21 cellular contexts compared by ENCODE assay signal in genomic region chr14:69282448-69282847, GRCh38. TPM values are rescaled to one million over a fixed set of nuclear protein-coding genes. Genes with fewer than 3 reads are reported as not detected.
DNase-seq lines count a peak whose midpoint lies in the region; ATAC-seq, FAIRE-seq and TF ChIP-seq lines count a peak whose summit lies in the region.
"Had no signal": no experiment of that assay in that cellular context is flagged by ENCODE, and none has a peak within 500 bp of the region (broad histone marks: within the 10 kb centered on the region; RNA-seq: fewer than 3 reads in every experiment).

No MANE protein-coding gene starts in this region.

- no peak overlapping the region for H3K27ac Mint-ChIP-seq in activated naive CD4-positive, alpha-beta T cell treated with anti-CD3 and anti-CD28 coated beads, Interleukin-2, amount 10 ng/mL, durations not matched to agents 7 days and 5 days
- H3K27ac Mint-ChIP-seq in glutamatergic neuron (ENCODE audit: unreplicated experiment): peak overlapping the region; percentile 23
- H3K27ac Mint-ChIP-seq: CD14-positive monocyte; CD4-positive, alpha-beta memory T cell; HFFc6 had no signal

- TF ChIP-seq CTCF in A549 (IDR thresholded peaks at IDR 0.05): no peak
- TF ChIP-seq CTCF in glutamatergic neuron (IDR thresholded peaks at IDR 0.05; ENCODE audit: partially characterized antibody, unreplicated experiment): no peak
- no peak for TF ChIP-seq CTCF in osteoblast (IDR thresholded peaks at IDR 0.05; ENCODE audit: extremely low read depth, low read depth, low read length)
- no peak for TF ChIP-seq CTCF in PC-9 (conservative IDR thresholded peaks at IDR 0.05)

- peak; percentile 2 for DNase-seq in activated naive CD4-positive, alpha-beta T cell treated with anti-CD3 and anti-CD28 coated beads, Interleukin-2, amount 10 ng/mL, durations not matched to agents 7 days and 5 days
- no peak for DNase-seq in activated naive CD4-positive, alpha-beta T cell treated with anti-CD3 and anti-CD28 coated beads, Interleukin-2, amount 50 U/mL, for 16 hours
- DNase-seq in A549 (ENCODE audit: low read depth in 1 of 2, low spot score in 1 of 2) (no peak), glutamatergic neuron (no peak), osteoblast (ENCODE audit: insufficient read length, low spot score, missing footprints) (peak; percentile 35), PC-9 (no peak), GOT3 (lab: John Stamatoyannopoulos, UW) (no peak)
- DNase-seq: CD4-positive, alpha-beta memory T cell; DMS153; DMS79; GDM1; GM23248; HCEC 1CT; HFFc6 had no signal

- no peak for ATAC-seq in A549

- H3K79me2 ChIP-seq in osteoblast (ENCODE audit: insufficient read depth, low read length): no peaks in the 10 kb centered on the region
- H3K79me2 ChIP-seq in PC-9 (ENCODE audit: low read depth): no peaks in the 10 kb centered on the region

- H3K27me3 ChIP-seq in osteoblast (ENCODE audit: insufficient read depth, low read length) (no peaks in the 10 kb centered on the region), PC-9 (ENCODE audit: insufficient read depth, low read depth) (0 out of 2 replicates have a peak, but pooled peaks cover 8% of the 10 kb centered on the region)
- H3K27me3 ChIP-seq: BLaER1 had no signal

- no peak for TF ChIP-seq RAD21 in A549 (conservative IDR thresholded peaks at IDR 0.05 in 1 of 2, IDR thresholded peaks at IDR 0.05 in 1 of 2)

- no peaks in the 10 kb centered on the region for H3F3A ChIP-seq in PC-9 (ENCODE audit: insufficient read depth, low read depth)

- intact Hi-C loops in PC-9 (cut with micrococcal nuclease; ENCODE audit: unreplicated experiment): no loop called here

- H3K27ac ChIP-seq in A549: no peak overlapping the region
- H3K27ac ChIP-seq in osteoblast (ENCODE audit: low read depth, low read length): no peak overlapping the region
- no peak overlapping the region for H3K27ac ChIP-seq in PC-9
- H3K27ac ChIP-seq: 22Rv1, BLaER1, GM23248, HL-60 had no signal

- H2AFZ ChIP-seq in osteoblast (ENCODE audit: low read length) (no peak overlapping the region), PC-9 (no peak overlapping the region)
- H2AFZ ChIP-seq: GM23248 had no signal

- H3K36me3 Mint-ChIP-seq in activated naive CD4-positive, alpha-beta T cell treated with anti-CD3 and anti-CD28 coated beads, Interleukin-2, amount 10 ng/mL, durations not matched to agents 7 days and 5 days: no peaks in the 10 kb centered on the region
- H3K36me3 Mint-ChIP-seq in glutamatergic neuron (ENCODE audit: unreplicated experiment): peaks cover 4% of the 10 kb centered on the region
- H3K36me3 Mint-ChIP-seq: CD14-positive monocyte; CD4-positive, alpha-beta memory T cell had no signal

- H3K9me3 Mint-ChIP-seq in activated naive CD4-positive, alpha-beta T cell treated with anti-CD3 and anti-CD28 coated beads, Interleukin-2, amount 10 ng/mL, durations not matched to agents 7 days and 5 days: no peaks in the 10 kb centered on the region
- peaks cover 1% of the 10 kb centered on the region for H3K9me3 Mint-ChIP-seq in glutamatergic neuron (ENCODE audit: unreplicated experiment)
- H3K9me3 Mint-ChIP-seq: CD4-positive, alpha-beta memory T cell; HFFc6 had no signal

- no peaks in the 10 kb centered on the region for H3K9me2 ChIP-seq in PC-9 (ENCODE audit: insufficient read depth)

- no peak for FAIRE-seq in A549 (lab: Jason Lieb, UNC)
- FAIRE-seq: GM18507, H54, K562 had no signal

- POLR2A ChIA-PET in A549 (lab: Yijun Ruan, JAX) (no interaction called here), PC-9 (lab: Charles Lee; ENCODE audit: unreplicated experiment) (no interaction called here)

- WGBS in A549 (ENCODE audit: missing lambda C conversion rate): 87% methylated on average over 6 of the region's 6 CpGs

- H4K20me1 ChIP-seq in osteoblast (ENCODE audit: insufficient read depth, low read length) (no peaks in the 10 kb centered on the region), PC-9 (ENCODE audit: insufficient read depth) (no peaks in the 10 kb centered on the region)
- H4K20me1 ChIP-seq: BLaER1 had no signal

- no peaks in the 10 kb centered on the region for H3K9me3 ChIP-seq in A549
- H3K9me3 ChIP-seq in osteoblast (ENCODE audit: low read depth, low read length): no peaks in the 10 kb centered on the region
- no peaks in the 10 kb centered on the region for H3K9me3 ChIP-seq in PC-9 (ENCODE audit: insufficient read depth, low read depth)
- H3K9me3 ChIP-seq: BLaER1 had no signal

- H3K4me3 ChIP-seq in A549 (no peak overlapping the region), osteoblast (ENCODE audit: insufficient read depth, low read length) (no peak overlapping the region), PC-9 (no peak overlapping the region)
- H3K4me3 ChIP-seq: BLaER1, GM23248, K562 had no signal

- peaks cover 21% of the 10 kb centered on the region for H3K27me3 Mint-ChIP-seq in activated naive CD4-positive, alpha-beta T cell treated with anti-CD3 and anti-CD28 coated beads, Interleukin-2, amount 10 ng/mL, durations not matched to agents 7 days and 5 days
- peaks cover 1% of the 10 kb centered on the region for H3K27me3 Mint-ChIP-seq in glutamatergic neuron (ENCODE audit: unreplicated experiment)

- no peaks in the 10 kb centered on the region for H3K4me1 Mint-ChIP-seq in activated naive CD4-positive, alpha-beta T cell treated with anti-CD3 and anti-CD28 coated beads, Interleukin-2, amount 10 ng/mL, durations not matched to agents 7 days and 5 days
- peaks cover 19% of the 10 kb centered on the region for H3K4me1 Mint-ChIP-seq in glutamatergic neuron (ENCODE audit: low read depth, unreplicated experiment)
- H3K4me1 Mint-ChIP-seq: CD14-positive monocyte; CD4-positive, alpha-beta memory T cell had no signal

- TF ChIP-seq POLR2A in A549 (IDR thresholded peaks at IDR 0.05; ENCODE audit: low read length): no peak

- CTCF ChIA-PET in activated naive CD4-positive, alpha-beta T cell treated with anti-CD3 and anti-CD28 coated beads, Interleukin-2, amount 10 ng/mL, durations not matched to agents 7 days and 5 days (lab: Charles Lee): no interaction called here
- CTCF ChIA-PET in A549 (lab: Yijun Ruan, JAX) (interaction anchor here (1.3 to 3.7 kb wide), 2 partner anchors 16 to 22 kb away, joined by 3 to 15 read pairs; partner anchors contain the start of gene GALNT16), PC-9 (lab: Charles Lee) (interaction anchor here (0.6 kb wide), 1 partner anchor 11 kb away, joined by 3 read pairs; no protein-coding TSS in a partner anchor)

- no peak for TF ChIP-seq EP300 in A549 (IDR thresholded peaks at IDR 0.05)

- H3K4me1 ChIP-seq in A549 (no peaks in the 10 kb centered on the region), osteoblast (ENCODE audit: insufficient read depth, low read length) (no peaks in the 10 kb centered on the region), PC-9 (replicated peaks; ENCODE audit: insufficient read depth) (no peaks in the 10 kb centered on the region)
- H3K4me1 ChIP-seq: BLaER1 had no signal

- H3K4me2 ChIP-seq in A549 (no peak overlapping the region), osteoblast (ENCODE audit: insufficient read depth, low read length) (no peak overlapping the region), PC-9 (no peak overlapping the region)
- H3K4me2 ChIP-seq: BLaER1 had no signal

- BruUV-seq in PC-9 (replicated peaks; lab: Mats Ljungman, UMichigan): no TSS peak

- no peaks in the 10 kb centered on the region for H3K36me3 ChIP-seq in osteoblast (ENCODE audit: insufficient read depth, low read length)
- no peaks in the 10 kb centered on the region for H3K36me3 ChIP-seq in PC-9 (ENCODE audit: low read depth)
- H3K36me3 ChIP-seq: BLaER1 had no signal

- no peak overlapping the region for H3K4me3 Mint-ChIP-seq in activated naive CD4-positive, alpha-beta T cell treated with anti-CD3 and anti-CD28 coated beads, Interleukin-2, amount 10 ng/mL, durations not matched to agents 7 days and 5 days
- H3K4me3 Mint-ChIP-seq in glutamatergic neuron (ENCODE audit: unreplicated experiment): no peak overlapping the region
- H3K4me3 Mint-ChIP-seq: CD14-positive monocyte; CD4-positive, alpha-beta memory T cell; HFFc6 had no signal

TF ChIP-seq in A549, 52 proteins besides CTCF, POLR2A, EP300 and RAD21:
- TF ChIP-seq FOXS1 (CRISPR knock-in tag; IDR thresholded peaks at IDR 0.05) (no peak), FOSL2 (IDR thresholded peaks at IDR 0.05) (no peak), FOSL2 (CRISPR knock-in tag; IDR thresholded peaks at IDR 0.05) (no peak), PHF8 (IDR thresholded peaks at IDR 0.05; ENCODE audit: borderline replicate concordance, low read depth) (no peak), BHLHE40 (IDR thresholded peaks at IDR 0.05; ENCODE audit: low read depth, low read length) (no peak), KDM5A (IDR thresholded peaks at IDR 0.05) (no peak), ZC3H11A (IDR thresholded peaks at IDR 0.05) (peak; percentile 46)

RNA-seq across cellular contexts. Expression of gene GALNT16, which starts 22.5 kb away (rescaled TPM):
- 2.3 and 2.8 TPM in 2 replicates for polyA plus RNA-seq in A549 (2011; rRNA removed)
- polyA plus RNA-seq in A549 (2012; cell fraction: cytosol; rRNA removed): 4.8 and 5.7 TPM in 2 replicates
- 12.0 and 12.7 TPM in 2 replicates for polyA plus RNA-seq in A549 (2012; cell fraction: nucleus; rRNA removed)
- 2.6 to 3.9 TPM (median 3.4 TPM) in 3 replicates for polyA plus RNA-seq in A549 (2017; fragmentation: RNase III; extraction: RNeasy Plus Mini Kit Qiagen cat#74134 plus additional on column Dnase treatment)
- polyA minus RNA-seq in A549 (2011; rRNA and poly(A)+ RNA removed): 2.2 and 6.4 TPM in 2 replicates
- total RNA-seq in glutamatergic neuron (ENCODE audit: unreplicated experiment): 124 TPM
- total RNA-seq in osteoblast: 4.0 and 4.1 TPM in 2 replicates
- 16.3 and 22.8 TPM in 2 replicates for total RNA-seq in PC-9 (2021)
- total RNA-seq: K562 had no signal
- polyA plus RNA-seq: CD14-positive monocyte; CD4-positive, alpha-beta memory T cell; K562 had no signal

Comparison
In these comparisons a context has a peak if more than half of its experiments do, and no peak if none do; other contexts are left out.
1. DNase-seq: peak in activated naive CD4-positive, alpha-beta T cell treated with anti-CD3 and anti-CD28 coated beads, Interleukin-2, amount 10 ng/mL, durations not matched to agents 7 days and 5 days (single experiment) and osteoblast (single experiment); none in activated naive CD4-positive, alpha-beta T cell treated with anti-CD3 and anti-CD28 coated beads, Interleukin-2, amount 50 U/mL, for 16 hours (single experiment), A549 (0 of 2), glutamatergic neuron (single experiment), PC-9 (0 of 2) and GOT3 (single experiment).